ENCODE assay signal across 18 cellular contexts in genomic region chr9:20135119-20135697, GRCh38.
DNase-seq lines count a peak whose midpoint lies in the region; FAIRE-seq and TF ChIP-seq lines count a peak whose summit lies in the region.
"Had no signal": no experiment of that assay in that cellular context is flagged by ENCODE, and none has a peak within 500 bp of the region (broad histone marks: within the 10 kb centered on the region; RNA-seq: fewer than 3 reads in every experiment).

No MANE protein-coding gene starts in this region.

- no peak for TF ChIP-seq POLR2A in erythroblast (IDR thresholded peaks at IDR 0.05; ENCODE audit: low read length)

- no peaks in the 10 kb centered on the region for H3K4me1 Mint-ChIP-seq in immature natural killer cell
- H3K4me1 Mint-ChIP-seq: CD8-positive, alpha-beta memory T cell had no signal

- no peak overlapping the region for H3K4me3 Mint-ChIP-seq in immature natural killer cell
- H3K4me3 Mint-ChIP-seq: CD8-positive, alpha-beta memory T cell; GM23338 had no signal

- no peak overlapping the region for H3K27ac Mint-ChIP-seq in immature natural killer cell
- H3K27ac Mint-ChIP-seq: CD8-positive, alpha-beta memory T cell; GM23338 had no signal

- peaks cover 0 to 7% (median 2%) of the 10 kb centered on the region in 3 donors for H3K27me3 Mint-ChIP-seq in immature natural killer cell (ENCODE audit: low read depth in 3 of 3)

- H3K9me3 Mint-ChIP-seq in immature natural killer cell = peaks cover 0 to 2% (median 0%) of the 10 kb centered on the region in 6 donors
- H3K9me3 Mint-ChIP-seq: CD8-positive, alpha-beta memory T cell; GM23338 had no signal

- FAIRE-seq in TTC549 (lab: Jason Lieb, UNC) = peak; percentile 84

- peak; percentile 22 for DNase-seq in NCI-H748 (lab: John Stamatoyannopoulos, UW; ENCODE audit: unreplicated experiment)
- DNase-seq in NCI-H748 treated with DMSO at 0.1 percent for 48 hours (lab: John Stamatoyannopoulos, UW) = no peak
- peak; percentile 24 to 73 for DNase-seq in erythroblast (lab: John Stamatoyannopoulos, UW)
- DNase-seq in RKO (ENCODE audit: low spot score) = no peak
- DNase-seq in immature natural killer cell = no peak
- DNase-seq in NCI-H146 treated with DMSO at 0.1 percent for 48 hours (lab: John Stamatoyannopoulos, UW; ENCODE audit: unreplicated experiment) = no peak
- DNase-seq: 8988T; CD8-positive, alpha-beta memory T cell; DMS53; GF-D8; HCEC 1CT; IMR-90; NCI-H1105; NCI-H146; NCI-H2029 treated with DMSO at 0.1 percent for 48 hours; NCI-H69 had no signal

- no peaks in the 10 kb centered on the region for H3K36me3 Mint-ChIP-seq in immature natural killer cell
- H3K36me3 Mint-ChIP-seq: CD8-positive, alpha-beta memory T cell had no signal

Comparison
In these comparisons a context has a peak if more than half of its experiments do, and no peak if none do; other contexts are left out.
1. DNase-seq: peak in NCI-H748 (single experiment) and erythroblast (2 of 2); none in NCI-H748 treated with DMSO at 0.1 percent for 48 hours (single experiment), RKO (single experiment), immature natural killer cell (0 of 3) and NCI-H146 treated with DMSO at 0.1 percent for 48 hours (single experiment).